23 cellular contexts compared by ENCODE assay signal in genomic region chr1:103112535-103112934, GRCh38. TPM values are rescaled to one million over a fixed set of nuclear protein-coding genes. Genes with fewer than 3 reads are reported as not detected.
A peak's percentile ranks its signal among the peaks of the same experiment; 100 is the strongest.
DNase-seq lines count a peak whose midpoint lies in the region; ATAC-seq, FAIRE-seq and TF ChIP-seq lines count a peak whose summit lies in the region.
"Had no signal": no experiment of that assay in that cellular context is flagged by ENCODE, and none has a peak within 500 bp of the region (broad histone marks: within the 10 kb centered on the region; RNA-seq: fewer than 3 reads in every experiment).

No MANE protein-coding gene starts in this region.

- no peak for TF ChIP-seq EP300 in stomach (IDR thresholded peaks at IDR 0.05)
- no peak for TF ChIP-seq EP300 in HepG2 (IDR thresholded peaks at IDR 0.05; ENCODE audit: low read depth in 2 of 2, low read length in 2 of 2)
- TF ChIP-seq EP300 in HepG2 (CRISPR knock-in tag; IDR thresholded peaks at IDR 0.05; ENCODE audit: borderline replicate concordance), result no peak

- no peaks in the 10 kb centered on the region for H3K36me3 Mint-ChIP-seq in CD4-positive, alpha-beta memory T cell
- H3K36me3 Mint-ChIP-seq: CD4-positive, CD25-positive, alpha-beta regulatory T cell had no signal

- no peak for FAIRE-seq in HepG2 (lab: Jason Lieb, UNC)
- FAIRE-seq: GM12878 had no signal

- peaks cover 7 to 12% of the 10 kb centered on the region in 2 donors for H3K27me3 Mint-ChIP-seq in CD4-positive, alpha-beta memory T cell

- POLR2A ChIA-PET in HepG2 (lab: Yijun Ruan, JAX), result no interaction called here
- POLR2A ChIA-PET in CD4-positive, alpha-beta memory T cell (lab: Charles Lee; ENCODE audit: partially characterized antibody), result no interaction called here

- H3K4me1 ChIP-seq in SJSA1 (replicated peaks), result peaks cover 42% of the 10 kb centered on the region
- H3K4me1 ChIP-seq in mesodermal cell (ENCODE audit: control insufficient read depth, insufficient read depth, low read length, poor library complexity, severe bottlenecking), result peaks cover 20% of the 10 kb centered on the region
- H3K4me1 ChIP-seq in stomach, result peaks cover 6 to 16% (median 14%) of the 10 kb centered on the region in 4 donors
- peaks cover 9% of the 10 kb centered on the region; the same call in 1 of the 2 replicates for H3K4me1 ChIP-seq in HepG2 (ENCODE audit: insufficient read depth, low read length)
- H3K4me1 ChIP-seq in CD4-positive, alpha-beta memory T cell (ENCODE audit: insufficient read depth, low read length), result no peaks in the 10 kb centered on the region
- H3K4me1 ChIP-seq: BE2C, Caco-2 had no signal

- H3K4me3 Mint-ChIP-seq in CD4-positive, alpha-beta memory T cell, result no peak overlapping the region
- H3K4me3 Mint-ChIP-seq: CD4-positive, CD25-positive, alpha-beta regulatory T cell had no signal

- H3K4me2 ChIP-seq in HepG2 (ENCODE audit: low read depth, low read length), result no peak overlapping the region

- H3K27me3 ChIP-seq in SJSA1 (replicated peaks) (no peaks in the 10 kb centered on the region), stomach (peaks cover 0 to 17% (median 16%) of the 10 kb centered on the region in 3 donors), HepG2 (ENCODE audit: control insufficient read depth in 1 of 2, insufficient read depth in 2 of 2, low read length in 2 of 2) (peaks cover 0 to 13% of the 10 kb centered on the region in 2 experiments; a peak in 1 of 5 replicates)
- no peaks in the 10 kb centered on the region for H3K27me3 ChIP-seq in CD4-positive, alpha-beta memory T cell (ENCODE audit: insufficient read depth, low read length)
- H3K27me3 ChIP-seq: BE2C had no signal

- CTCF ChIA-PET in HepG2 (lab: Yijun Ruan, JAX; ENCODE audit: low intra/inter-chr PET ratio, low total read pairs), result no interaction called here
- CTCF ChIA-PET in CD4-positive, alpha-beta memory T cell (lab: Charles Lee; ENCODE audit: partially characterized antibody), result no interaction called here

- TF ChIP-seq RAD21 in HepG2 (CRISPR knock-in tag; IDR thresholded peaks at IDR 0.05), result no peak

- H3K36me3 ChIP-seq in SJSA1 (no peaks in the 10 kb centered on the region), mesodermal cell (ENCODE audit: control insufficient read depth, insufficient read depth, low read length) (no peaks in the 10 kb centered on the region), stomach (no peaks in the 10 kb centered on the region), HepG2 (replicated peaks in 1 of 2; ENCODE audit: control insufficient read depth in 1 of 2, insufficient read depth in 2 of 2, low read length in 2 of 2) (no peaks in the 10 kb centered on the region)
- H3K36me3 ChIP-seq in CD4-positive, alpha-beta memory T cell (ENCODE audit: insufficient read depth, low read length), result no peaks in the 10 kb centered on the region
- H3K36me3 ChIP-seq: BE2C had no signal

- no peak overlapping the region for H2AFZ ChIP-seq in HepG2 (ENCODE audit: low read length)
- H2AFZ ChIP-seq: GM23248 had no signal

- H3K9me3 Mint-ChIP-seq in CD4-positive, alpha-beta memory T cell, result peaks cover 0 to 7% (median 1%) of the 10 kb centered on the region in 8 donors

- DNase-seq in EL (peak; percentile 26), SJSA1 (ENCODE audit: low read depth in 1 of 2, low spot score in 2 of 2) (no peak), cerebellar cortex (ENCODE audit: low spot score) (peak; percentile 52), medulla oblongata (ENCODE audit: extremely low spot score) (no peak), stomach (no peak), HepG2 (ENCODE audit: low spot score) (no peak)
- no peak for DNase-seq in CD4-positive, alpha-beta memory T cell
- DNase-seq: BE2C; Caco-2; CD4-positive, CD25-positive, alpha-beta regulatory T cell; GM23248; NCI-H1092; NCI-H2081 treated with DMSO at 0.1 percent for 48 hours; OCI-M1; RPMI8226; SIG-M5 had no signal

- peak overlapping the region; percentile 55 for H3K27ac ChIP-seq in SJSA1
- H3K27ac ChIP-seq in mesodermal cell (ENCODE audit: low read depth, low read length, severe bottlenecking), result peak overlapping the region; percentile 60
- H3K27ac ChIP-seq in stomach, result no peak overlapping the region
- no peak overlapping the region for H3K27ac ChIP-seq in HepG2 (ENCODE audit: extremely low read length, insufficient read depth, low read length)
- no peak overlapping the region for H3K27ac ChIP-seq in CD4-positive, alpha-beta memory T cell (ENCODE audit: low read depth, low read length)
- H3K27ac ChIP-seq: GM23248 had no signal

- no peak overlapping the region for H3K9ac ChIP-seq in HepG2 (ENCODE audit: insufficient read depth, low read depth, low read length)
- H3K9ac ChIP-seq: GM23248 had no signal

- in situ Hi-C loops in HepG2 (cut with HindIII; ENCODE audit: extremely low pct_ligation_motif_present, low pct_unique_long_range_greater_than_20kb), result no loop called here

- no peak for ATAC-seq in HepG2
- ATAC-seq: GM12878, HCT116 had no signal

- no peaks in the 10 kb centered on the region for H4K20me1 ChIP-seq in HepG2 (ENCODE audit: insufficient read depth, low read length)

- no peak for TF ChIP-seq POLR2A in stomach (IDR thresholded peaks at IDR 0.05)
- no peak for TF ChIP-seq POLR2A in HepG2 (IDR thresholded peaks at IDR 0.05; ENCODE audit: insufficient read depth in 1 of 2, low read depth in 2 of 2, low read length in 2 of 2)

- no TSS peak for BruUV-seq in HepG2 (replicated peaks; lab: Mats Ljungman, UMichigan)

- no peaks in the 10 kb centered on the region for H3K79me2 ChIP-seq in HepG2 (ENCODE audit: insufficient read depth, low read length)

- no peak overlapping the region for H3K4me3 ChIP-seq in SJSA1
- H3K4me3 ChIP-seq in mesodermal cell (ENCODE audit: extremely low read depth, insufficient read depth, low read length, poor library complexity, severe bottlenecking), result no peak overlapping the region
- no peak overlapping the region for H3K4me3 ChIP-seq in stomach
- H3K4me3 ChIP-seq in HepG2 (replicated peaks in 1 of 3; ENCODE audit: insufficient read depth in 1 of 3, low read depth in 2 of 3, low read length in 3 of 3), result no peak overlapping the region
- H3K4me3 ChIP-seq in CD4-positive, alpha-beta memory T cell (ENCODE audit: low read length in 2 of 2), result no peak overlapping the region
- H3K4me3 ChIP-seq: GM12878, GM23248 had no signal

- intact Hi-C loops in stomach (cut with DNase I; ENCODE audit: low total_unique reads) (no loop called here), HepG2 (cut with micrococcal nuclease; ENCODE audit: unreplicated experiment) (no loop called here)
- intact Hi-C loops in CD4-positive, alpha-beta memory T cell (cut with micrococcal nuclease), result no loop called here

- H3K27ac Mint-ChIP-seq in CD4-positive, alpha-beta memory T cell, result no peak overlapping the region
- H3K27ac Mint-ChIP-seq: CD4-positive, CD25-positive, alpha-beta regulatory T cell had no signal

- H3K4me1 Mint-ChIP-seq in CD4-positive, alpha-beta memory T cell, result peaks cover 2 to 6% (median 4%) of the 10 kb centered on the region in 4 donors

- no peaks in the 10 kb centered on the region for H3K9me3 ChIP-seq in SJSA1 (replicated peaks)
- no peaks in the 10 kb centered on the region for H3K9me3 ChIP-seq in mesodermal cell (ENCODE audit: control insufficient read depth, low read length)
- H3K9me3 ChIP-seq in stomach, result peaks cover 0 to 4% (median 0%) of the 10 kb centered on the region in 4 donors
- H3K9me3 ChIP-seq in HepG2 (ENCODE audit: low read length), result no peaks in the 10 kb centered on the region
- no peaks in the 10 kb centered on the region for H3K9me3 ChIP-seq in CD4-positive, alpha-beta memory T cell (ENCODE audit: control insufficient read depth in 1 of 2, low read length in 2 of 2)
- H3K9me3 ChIP-seq: BE2C, Caco-2 had no signal

- TF ChIP-seq CTCF in stomach (IDR thresholded peaks at IDR 0.05) (no peak), HepG2 (CRISPR knock-in tag; IDR thresholded peaks at IDR 0.05) (no peak)

TF ChIP-seq in HepG2, 621 proteins besides CTCF, POLR2A, EP300 and RAD21 (continues in another document):
- TF ChIP-seq TCF12 (IDR thresholded peaks at IDR 0.05) (no peak), TCF12 (CRISPR knock-in tag; IDR thresholded peaks at IDR 0.05) (no peak)

RNA-seq across cellular contexts. Expression of gene COL11A1, which starts 4.2 kb away (rescaled TPM):
- 470 and 511 TPM in 2 replicates for total RNA-seq in SJSA1 (2014; rRNA removed; shearing (Covaris generic))
- polyA plus RNA-seq in mesodermal cell (2013, experiment 1 of 2), result 276 TPM
- 257 TPM for polyA plus RNA-seq in mesodermal cell (2013, experiment 2 of 2)
- 1 to 10 TPM in 1 of 5 donors, under 1 TPM in 2, not detected in 2; under 0.01 to 7.0 (median 0.29) TPM for total RNA-seq in stomach
- polyA plus RNA-seq in stomach, result not detected
- total RNA-seq in HepG2 (2016; rRNA removed; fragmentation: Illumina TruSeq; extraction: Trizol), result not detected in 2 replicates
- not detected in 2 replicates for total RNA-seq in HepG2 (2016; cell fraction: cytosol; rRNA removed; fragmentation: Illumina TruSeq; extraction: Trizol; ENCODE audit: low read depth)
- not detected in 2 replicates for total RNA-seq in HepG2 (2016; cell fraction: insoluble cytoplasmic fraction; rRNA removed; fragmentation: Illumina TruSeq; extraction: Trizol)
- total RNA-seq in HepG2 (2016; cell fraction: membrane; rRNA removed; fragmentation: Illumina TruSeq; extraction: Trizol), result not detected in 2 replicates
- not detected in 2 replicates for total RNA-seq in HepG2 (2016; cell fraction: nucleus; rRNA removed; fragmentation: Illumina TruSeq; extraction: Trizol)
- not detected in 2 replicates for polyA plus RNA-seq in HepG2 (2011; rRNA removed)
- not detected in 2 replicates for polyA plus RNA-seq in HepG2 (2011; cell fraction: cytosol; rRNA removed)
- not detected in 2 replicates for polyA plus RNA-seq in HepG2 (2011; cell fraction: nucleus; rRNA removed)
- not detected in 2 replicates for polyA plus RNA-seq in HepG2 (2012)
- not detected in 2 replicates for polyA plus RNA-seq in HepG2 (2016; cell fraction: cytosol; fragmentation: Illumina TruSeq; extraction: Trizol; ENCODE audit: low read depth)
- not detected in 2 replicates for polyA plus RNA-seq in HepG2 (2016; cell fraction: insoluble cytoplasmic fraction; fragmentation: Illumina TruSeq; extraction: Trizol; ENCODE audit: low read depth)
- polyA plus RNA-seq in HepG2 (2016; cell fraction: membrane; fragmentation: Illumina TruSeq; extraction: Trizol; ENCODE audit: low read depth), result not detected in 2 replicates
- not detected in 2 replicates for polyA plus RNA-seq in HepG2 (2016; cell fraction: nucleus; fragmentation: Illumina TruSeq; extraction: Trizol; ENCODE audit: insufficient read depth, low read depth)
- not detected in 2 replicates for polyA minus RNA-seq in HepG2 (2011; rRNA and poly(A)+ RNA removed; ENCODE audit: low replicate concordance)
- polyA minus RNA-seq in HepG2 (2011; cell fraction: cytosol; rRNA and poly(A)+ RNA removed), result not detected in 2 replicates
- not detected in 2 replicates for polyA minus RNA-seq in HepG2 (2011; cell fraction: nucleus; rRNA and poly(A)+ RNA removed)
- not detected for total RNA-seq in CD4-positive, alpha-beta memory T cell
- not detected for polyA plus RNA-seq in CD4-positive, alpha-beta memory T cell
- total RNA-seq: Caco-2; CD4-positive, CD25-positive, alpha-beta regulatory T cell; Daoy; GM12878; HT-29; MCF 10A; NCI-H460 had no signal
- polyA plus RNA-seq: CD4-positive, CD25-positive, alpha-beta regulatory T cell had no signal

Comparison
In these comparisons a context has a peak if more than half of its experiments do, and no peak if none do; other contexts are left out.
1. DNase-seq: peak in EL (single experiment) and cerebellar cortex (single experiment); none in SJSA1 (0 of 2), medulla oblongata (single experiment), stomach (single experiment), HepG2 (single experiment) and CD4-positive, alpha-beta memory T cell (0 of 5).
2. H3K27ac ChIP-seq: peak in SJSA1 (single experiment) and mesodermal cell (single experiment); none in stomach (0 of 5), HepG2 (single experiment) and CD4-positive, alpha-beta memory T cell (single experiment).
3. RNA of gene COL11A1, which starts 4.2 kb away (total RNA-seq): 470 to 511 TPM in SJSA1; not detected in HepG2, under 0.01 to 7.0 TPM in stomach and not detected in CD4-positive, alpha-beta memory T cell; every median in the first group is over 10 times any median in the second.